7 cellular contexts compared by ENCODE assay signal in the genomic region with DNA sequence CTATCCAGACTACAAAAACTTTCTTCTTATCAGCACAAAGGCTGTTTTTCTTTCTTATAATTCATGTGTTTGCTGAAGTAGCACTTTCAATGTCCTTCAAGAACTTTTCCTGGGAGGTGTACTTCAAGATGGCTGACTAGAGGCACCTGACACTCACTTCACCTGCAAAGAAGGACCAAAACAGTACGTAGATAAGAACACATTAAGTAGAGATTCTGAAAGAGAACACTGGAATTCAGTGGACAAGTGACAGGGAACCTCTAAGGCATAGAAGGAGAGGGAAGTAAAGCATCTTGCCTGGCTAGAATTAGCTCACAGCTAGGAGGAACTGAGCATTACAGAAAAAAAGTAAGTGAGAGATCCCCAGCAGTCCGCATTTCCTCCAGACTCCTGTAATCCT. TPM values are rescaled to one million over a fixed set of nuclear protein-coding genes. Genes with fewer than 3 reads are reported as not detected.
"Had no signal": no experiment of that assay in that cellular context is flagged by ENCODE, and none has a peak within 500 bp of the region (broad histone marks: within the 10 kb centered on the region; RNA-seq: fewer than 3 reads in every experiment).

No MANE protein-coding gene starts in this region.

- DNase-seq: HCEC 1CT had no signal

- H3K27ac ChIP-seq: HL-60 had no signal

- H3K4me3 ChIP-seq: GM23338 had no signal

- ATAC-seq: HepG2 had no signal

RNA-seq across cellular contexts. Expression of gene BMP15, which starts 21.7 kb away (rescaled TPM):
- total RNA-seq: GM23338, H1, H9, HepG2, HT1080 had no signal
